In the genomic region with DNA sequence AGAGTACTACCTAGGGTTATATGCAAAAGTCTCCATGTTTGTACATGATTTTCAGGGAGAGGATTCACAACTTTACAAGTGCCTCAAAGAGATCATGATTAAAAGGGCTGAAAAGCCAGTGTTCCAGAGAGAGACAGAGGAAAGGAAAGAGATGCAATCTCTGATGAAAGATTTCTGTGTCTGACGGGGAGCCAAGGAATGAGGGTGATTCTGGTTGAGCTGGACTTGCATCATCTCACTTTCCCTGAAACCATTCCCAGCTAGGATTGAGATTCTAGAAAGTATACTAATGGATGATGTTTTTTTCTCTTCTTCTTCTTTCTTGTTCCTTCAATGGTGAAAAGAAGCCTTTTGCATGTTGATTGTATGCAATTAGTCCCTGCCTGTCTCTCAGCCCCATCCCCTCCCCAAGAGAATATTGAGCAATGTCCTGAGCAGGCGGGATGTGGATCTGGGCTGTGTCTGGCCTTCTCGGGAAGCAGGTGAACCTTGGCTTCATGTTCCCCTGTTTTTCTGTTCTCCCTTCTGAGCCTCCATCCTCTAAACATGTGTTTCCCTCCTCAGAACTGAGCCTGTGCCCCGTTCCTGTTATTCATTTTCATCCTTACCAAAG, we compare ENCODE assay signal across 17 cellular contexts.
DNase-seq lines count a peak whose midpoint lies in the region; ATAC-seq and TF ChIP-seq lines count a peak whose summit lies in the region.
"Had no signal": no experiment of that assay in that cellular context is flagged by ENCODE, and none has a peak within 500 bp of the region (broad histone marks: within the 10 kb centered on the region; RNA-seq: fewer than 3 reads in every experiment).

No MANE protein-coding gene starts in this region.

- TF ChIP-seq POLR2A in gastrocnemius medialis (IDR thresholded peaks at IDR 0.05): no peak

- no peaks in the 10 kb centered on the region for H3K36me3 ChIP-seq in gastrocnemius medialis

- in situ Hi-C loops in gastrocnemius medialis (cut with MboI; ENCODE audit: low sequenced_read_pairs in 4 of 4): no loop called here

- no peak overlapping the region for H3K27ac ChIP-seq in gastrocnemius medialis
- H3K27ac ChIP-seq: foreskin keratinocyte, psoas muscle, VCaP had no signal

- H3K4me1 Mint-ChIP-seq in Calu3 (ENCODE audit: low read depth, unreplicated experiment): peaks cover 10% of the 10 kb centered on the region
- H3K4me1 Mint-ChIP-seq: activated naive CD4-positive, alpha-beta T cell treated with anti-CD3 and anti-CD28 coated beads, Interleukin-2, amount 10 ng/mL, durations not matched to agents 7 days and 5 days had no signal

- no peaks in the 10 kb centered on the region for H3K27me3 ChIP-seq in gastrocnemius medialis
- H3K27me3 ChIP-seq: foreskin keratinocyte had no signal

- H3K9me3 Mint-ChIP-seq in Calu3 (ENCODE audit: low read depth, unreplicated experiment): no peaks in the 10 kb centered on the region
- H3K9me3 Mint-ChIP-seq: activated naive CD4-positive, alpha-beta T cell treated with anti-CD3 and anti-CD28 coated beads, Interleukin-2, amount 10 ng/mL, durations not matched to agents 7 days and 5 days; CD4-positive, alpha-beta T cell had no signal

- CTCF ChIA-PET in Calu3 (lab: Charles Lee): interaction anchor here (0.7 kb wide), 1 partner anchor 20 kb away, joined by 3 read pairs; no protein-coding TSS in a partner anchor

- H3K27me3 Mint-ChIP-seq in Calu3 (ENCODE audit: unreplicated experiment): peaks cover 25% of the 10 kb centered on the region

- H3K4me3 Mint-ChIP-seq in Calu3 (ENCODE audit: low read depth, unreplicated experiment): no peak overlapping the region
- H3K4me3 Mint-ChIP-seq: activated naive CD4-positive, alpha-beta T cell treated with anti-CD3 and anti-CD28 coated beads, Interleukin-2, amount 10 ng/mL, durations not matched to agents 7 days and 5 days; CD4-positive, alpha-beta T cell had no signal

- peak overlapping the region; percentile 34 for H3K27ac Mint-ChIP-seq in Calu3 (ENCODE audit: unreplicated experiment)
- H3K27ac Mint-ChIP-seq: activated naive CD4-positive, alpha-beta T cell treated with anti-CD3 and anti-CD28 coated beads, Interleukin-2, amount 10 ng/mL, durations not matched to agents 7 days and 5 days; CD4-positive, alpha-beta T cell had no signal

- ATAC-seq in gastrocnemius medialis: no peak
- ATAC-seq: foreskin keratinocyte had no signal

- no TSS peak for BruUV-seq in Calu3 (replicated peaks; lab: Mats Ljungman, UMichigan)

- TF ChIP-seq CTCF in Calu3 (IDR thresholded peaks at IDR 0.05; ENCODE audit: unreplicated experiment): no peak
- no peak for TF ChIP-seq CTCF in gastrocnemius medialis (IDR thresholded peaks at IDR 0.05 in 4 of 5, conservative IDR thresholded peaks at IDR 0.05 in 1 of 5)

- no peak for DNase-seq in Calu3
- peak; percentile 77 for DNase-seq in RPMI7951 (ENCODE audit: low read depth)
- peak; percentile 80 for DNase-seq in fibroblast of gingiva (ENCODE audit: low read depth)
- DNase-seq in gastrocnemius medialis: peak; percentile 11 to 25
- no peak for DNase-seq in HUDEP-2 (lab: John Stamatoyannopoulos, UW; ENCODE audit: unreplicated experiment in 76 of 76)
- DNase-seq in cerebellum (ENCODE audit: low spot score): no peak
- DNase-seq in stimulated activated CD4-positive, alpha-beta T cell treated with anti-CD3 and anti-CD28 coated beads, Interleukin-4, amount 100 ng/mL, for 4 hours: no peak
- DNase-seq in NCI-H2081 (lab: John Stamatoyannopoulos, UW): no peak
- DNase-seq: activated naive CD4-positive, alpha-beta T cell treated with anti-CD3 and anti-CD28 coated beads, Interleukin-2, amount 10 ng/mL, durations not matched to agents 7 days and 5 days; CD4-positive, alpha-beta T cell; GF-D8; MV-4-11; NCI-H2171; stimulated activated CD4-positive, alpha-beta T cell treated with anti-CD3 and anti-CD28 coated beads, Interleukin-2, amount 100 ng/mL, for 24 hours had no signal

- no peaks in the 10 kb centered on the region for H3K9me3 ChIP-seq in gastrocnemius medialis
- H3K9me3 ChIP-seq: psoas muscle had no signal

- H3K36me3 Mint-ChIP-seq in Calu3 (ENCODE audit: insufficient read depth, unreplicated experiment): no peaks in the 10 kb centered on the region
- H3K36me3 Mint-ChIP-seq: activated naive CD4-positive, alpha-beta T cell treated with anti-CD3 and anti-CD28 coated beads, Interleukin-2, amount 10 ng/mL, durations not matched to agents 7 days and 5 days had no signal

- H3K4me1 ChIP-seq in gastrocnemius medialis: peaks cover 5 to 14% of the 10 kb centered on the region in 2 donors
- H3K4me1 ChIP-seq: foreskin keratinocyte had no signal

- intact Hi-C loops in Calu3 (cut with micrococcal nuclease; ENCODE audit: unreplicated experiment): no loop called here
- intact Hi-C loops in gastrocnemius medialis (cut with DNase I; ENCODE audit: low total_unique reads): no loop called here

- H3K4me3 ChIP-seq in gastrocnemius medialis: no peak overlapping the region
- H3K4me3 ChIP-seq: psoas muscle had no signal

Comparison
In these comparisons a context has a peak if more than half of its experiments do, and no peak if none do; other contexts are left out.
1. DNase-seq: peak in RPMI7951 (single experiment), fibroblast of gingiva (single experiment) and gastrocnemius medialis (2 of 2); none in Calu3 (single experiment), HUDEP-2 (0 of 76), cerebellum (single experiment), stimulated activated CD4-positive, alpha-beta T cell treated with anti-CD3 and anti-CD28 coated beads, Interleukin-4, amount 100 ng/mL, for 4 hours (0 of 2) and NCI-H2081 (0 of 2).